ENCODE assay signal across 11 cellular contexts in genomic region chr19:1906985-1907562, GRCh38. TPM values are rescaled to one million over a fixed set of nuclear protein-coding genes. Genes with fewer than 3 reads are reported as not detected.
DNase-seq lines count a peak whose midpoint lies in the region; ATAC-seq and TF ChIP-seq lines count a peak whose summit lies in the region.
"Had no signal": no experiment of that assay in that cellular context is flagged by ENCODE, and none has a peak within 500 bp of the region (broad histone marks: within the 10 kb centered on the region; RNA-seq: fewer than 3 reads in every experiment).

No MANE protein-coding gene starts in this region.

- peaks cover 13% of the 10 kb centered on the region for H3K79me1 ChIP-seq in mesendoderm (ENCODE audit: low read length)

- peak overlapping the region; percentile 48 for H3K4me3 Mint-ChIP-seq in activated B cell treated with CpG ODN at 0.5 μM for 24 hours
- H3K4me3 Mint-ChIP-seq: activated naive CD8-positive, alpha-beta T cell treated with anti-CD3 and anti-CD28 coated beads, Interleukin-2, amount 10 ng/mL, durations not matched to agents 7 days and 5 days had no signal

- H3K4me3 ChIP-seq in mesendoderm (ENCODE audit: low read length), result no peak overlapping the region
- H3K4me3 ChIP-seq: left ventricle myocardium inferior, MG63 had no signal

- no peak overlapping the region for H2BK15ac ChIP-seq in mesendoderm (replicated peaks; ENCODE audit: low read depth)

- H3K4me1 Mint-ChIP-seq in activated B cell treated with CpG ODN at 0.5 μM for 24 hours, result peaks cover 61% of the 10 kb centered on the region

- no peak overlapping the region for H3K4me2 ChIP-seq in mesendoderm (ENCODE audit: low read length)

- peaks cover 45% of the 10 kb centered on the region for H3K79me2 ChIP-seq in mesendoderm (ENCODE audit: control insufficient read depth, insufficient read depth, low read length)

- DNase-seq in activated B cell treated with CpG ODN at 0.5 μM for 24 hours, result no peak
- DNase-seq in mesendoderm, result no peak
- DNase-seq in amniotic stem cell (lab: John Stamatoyannopoulos, UW), result no peak
- no peak for DNase-seq in SK-N-DZ (ENCODE audit: low spot score)
- DNase-seq: activated naive CD8-positive, alpha-beta T cell treated with anti-CD3 and anti-CD28 coated beads, Interleukin-2, amount 10 ng/mL, durations not matched to agents 7 days and 5 days; left ventricle myocardium inferior; MG63; NCI-H510A treated with DMSO at 0.1 percent for 48 hours; spleen had no signal

- TF ChIP-seq CTCF in C4-2B (conservative IDR thresholded peaks at IDR 0.05) (no peak), activated B cell treated with CpG ODN at 0.5 μM for 24 hours (IDR thresholded peaks at IDR 0.05) (no peak)

- H3K27ac Mint-ChIP-seq in activated B cell treated with CpG ODN at 0.5 μM for 24 hours, result no peak overlapping the region
- H3K27ac Mint-ChIP-seq: activated naive CD8-positive, alpha-beta T cell treated with anti-CD3 and anti-CD28 coated beads, Interleukin-2, amount 10 ng/mL, durations not matched to agents 7 days and 5 days had no signal

- peak overlapping the region; percentile 93 for H3K27ac ChIP-seq in C4-2B
- no peak overlapping the region for H3K27ac ChIP-seq in mesendoderm (ENCODE audit: low read depth, low read length)
- H3K27ac ChIP-seq: left ventricle myocardium inferior had no signal

- no peaks in the 10 kb centered on the region for H3K27me3 ChIP-seq in mesendoderm (ENCODE audit: insufficient read depth, low read length, poor library complexity)
- H3K27me3 ChIP-seq: MG63, spleen had no signal

- intact Hi-C loops in activated B cell treated with CpG ODN at 0.5 μM for 24 hours (cut with micrococcal nuclease), result no loop called here

- H3K4me1 ChIP-seq in mesendoderm (ENCODE audit: control insufficient read depth, low read depth, low read length), result no peaks in the 10 kb centered on the region

- peaks cover 1% of the 10 kb centered on the region for H3K36me3 ChIP-seq in mesendoderm (ENCODE audit: control insufficient read depth, insufficient read depth, low read length)
- H3K36me3 ChIP-seq: MG63 had no signal

- ATAC-seq in activated B cell treated with CpG ODN at 0.5 μM for 24 hours (ENCODE audit: low read depth), result no peak
- no peak for ATAC-seq in HG02798 (IDR thresholded peaks at IDR 0.05; ENCODE audit: poor library complexity, unreplicated experiment)

- H3K9me3 Mint-ChIP-seq in activated B cell treated with CpG ODN at 0.5 μM for 24 hours, result no peaks in the 10 kb centered on the region
- H3K9me3 Mint-ChIP-seq: activated naive CD8-positive, alpha-beta T cell treated with anti-CD3 and anti-CD28 coated beads, Interleukin-2, amount 10 ng/mL, durations not matched to agents 7 days and 5 days had no signal

- H3K9ac ChIP-seq in mesendoderm (ENCODE audit: low read length), result no peak overlapping the region

- H3K27me3 Mint-ChIP-seq in activated B cell treated with CpG ODN at 0.5 μM for 24 hours, result no peaks in the 10 kb centered on the region
- H3K27me3 Mint-ChIP-seq: activated naive CD8-positive, alpha-beta T cell treated with anti-CD3 and anti-CD28 coated beads, Interleukin-2, amount 10 ng/mL, durations not matched to agents 7 days and 5 days had no signal

- H2AK5ac ChIP-seq in mesendoderm (ENCODE audit: low read length), result no peak overlapping the region

- H3K18ac ChIP-seq in mesendoderm (ENCODE audit: low read length), result no peak overlapping the region

- H3K36me3 Mint-ChIP-seq in activated B cell treated with CpG ODN at 0.5 μM for 24 hours (ENCODE audit: low read depth), result peaks cover 6% of the 10 kb centered on the region

- no peak overlapping the region for H4K8ac ChIP-seq in mesendoderm (ENCODE audit: low read depth, low read length)

- H2BK5ac ChIP-seq in mesendoderm (ENCODE audit: low read length), result no peak overlapping the region

- no peak overlapping the region for H2BK120ac ChIP-seq in mesendoderm (ENCODE audit: low read depth, low read length)

- no CpG with 5 or more reads among the region's 10 CpGs for WGBS in mesendoderm (ENCODE audit: extremely low coverage, insufficient coverage, low lambda C conversion rate)

- peak overlapping the region; percentile 17 for H3K56ac ChIP-seq in mesendoderm (ENCODE audit: low read length)

- CTCF ChIA-PET in activated B cell treated with CpG ODN at 0.5 μM for 24 hours (lab: Charles Lee), result no interaction called here

- no peak overlapping the region for H4K5ac ChIP-seq in mesendoderm (ENCODE audit: low read length)

- H3K4ac ChIP-seq in mesendoderm (ENCODE audit: low read depth, low read length), result no peak overlapping the region

- POLR2A ChIA-PET in activated B cell treated with CpG ODN at 0.5 μM for 24 hours (lab: Charles Lee), result interaction anchor here (0.7 to 1.2 kb wide), 2 partner anchors 32 to 425 kb away, joined by 4 to 8 read pairs; no protein-coding TSS in a partner anchor

- no peak overlapping the region for H3K23ac ChIP-seq in mesendoderm (ENCODE audit: low read length)

RNA-seq across cellular contexts. Expression of gene ADAT3, which starts 1.9 kb away (rescaled TPM):
- 8.5 and 14.1 TPM in 2 replicates for total RNA-seq in activated B cell treated with CpG ODN at 0.5 μM for 24 hours
- polyA plus RNA-seq in mesendoderm (2013, experiment 1 of 2), result 6.6 TPM
- polyA plus RNA-seq in mesendoderm (2013, experiment 2 of 2), result 6.4 TPM
- polyA plus RNA-seq in SK-N-DZ (2014; cell fraction: cytosol; rRNA removed), result 6.3 and 9.5 TPM in 2 replicates
- polyA plus RNA-seq in SK-N-DZ (2014; cell fraction: nucleus; rRNA removed), result 6.1 and 7.3 TPM in 2 replicates

RNA-seq across cellular contexts. Expression of gene SCAMP4, which starts 1.9 kb away (rescaled TPM):
- 47.6 and 59.7 TPM in 2 replicates for total RNA-seq in activated B cell treated with CpG ODN at 0.5 μM for 24 hours
- polyA plus RNA-seq in mesendoderm (2013, experiment 1 of 2), result 31.5 TPM
- polyA plus RNA-seq in mesendoderm (2013, experiment 2 of 2), result 30.6 TPM
- 48.3 and 92.0 TPM in 2 replicates for polyA plus RNA-seq in SK-N-DZ (2014; cell fraction: cytosol; rRNA removed)
- polyA plus RNA-seq in SK-N-DZ (2014; cell fraction: nucleus; rRNA removed), result 30.7 and 30.8 TPM in 2 replicates

RNA-seq across cellular contexts. Expression of gene ABHD17A, which starts 21.8 kb away (rescaled TPM):
- 57.4 and 64.3 TPM in 2 replicates for total RNA-seq in activated B cell treated with CpG ODN at 0.5 μM for 24 hours
- polyA plus RNA-seq in mesendoderm (2013, experiment 1 of 2), result 33.9 TPM
- polyA plus RNA-seq in mesendoderm (2013, experiment 2 of 2), result 34.1 TPM
- polyA plus RNA-seq in SK-N-DZ (2014; cell fraction: cytosol; rRNA removed), result 73.8 and 89.9 TPM in 2 replicates
- polyA plus RNA-seq in SK-N-DZ (2014; cell fraction: nucleus; rRNA removed), result 197 and 240 TPM in 2 replicates

RNA-seq across cellular contexts. Expression of gene CSNK1G2, which starts 33.9 kb away (rescaled TPM):
- total RNA-seq in activated B cell treated with CpG ODN at 0.5 μM for 24 hours, result 83.1 and 89.1 TPM in 2 replicates
- polyA plus RNA-seq in mesendoderm (2013, experiment 1 of 2), result 124 TPM
- polyA plus RNA-seq in mesendoderm (2013, experiment 2 of 2), result 120 TPM
- 89.9 and 99.4 TPM in 2 replicates for polyA plus RNA-seq in SK-N-DZ (2014; cell fraction: cytosol; rRNA removed)
- 481 and 510 TPM in 2 replicates for polyA plus RNA-seq in SK-N-DZ (2014; cell fraction: nucleus; rRNA removed)

RNA-seq across cellular contexts. Expression of gene KLF16, which starts 43.7 kb away (rescaled TPM):
- 21.5 and 25.2 TPM in 2 replicates for total RNA-seq in activated B cell treated with CpG ODN at 0.5 μM for 24 hours
- 32.7 TPM for polyA plus RNA-seq in mesendoderm (2013, experiment 1 of 2)
- polyA plus RNA-seq in mesendoderm (2013, experiment 2 of 2), result 33.5 TPM
- polyA plus RNA-seq in SK-N-DZ (2014; cell fraction: cytosol; rRNA removed), result 12.8 and 16.7 TPM in 2 replicates
- polyA plus RNA-seq in SK-N-DZ (2014; cell fraction: nucleus; rRNA removed), result 11.0 and 15.3 TPM in 2 replicates
